1 cellular context compared by ENCODE assay signal in genomic region chr12:12548713-12549112, GRCh38.
TF ChIP-seq lines count a peak whose summit lies in the region.

No MANE protein-coding gene starts in this region.

TF ChIP-seq in GM23338, 12 proteins besides CTCF, POLR2A, EP300 and RAD21:
- TF ChIP-seq, protein P1, sequence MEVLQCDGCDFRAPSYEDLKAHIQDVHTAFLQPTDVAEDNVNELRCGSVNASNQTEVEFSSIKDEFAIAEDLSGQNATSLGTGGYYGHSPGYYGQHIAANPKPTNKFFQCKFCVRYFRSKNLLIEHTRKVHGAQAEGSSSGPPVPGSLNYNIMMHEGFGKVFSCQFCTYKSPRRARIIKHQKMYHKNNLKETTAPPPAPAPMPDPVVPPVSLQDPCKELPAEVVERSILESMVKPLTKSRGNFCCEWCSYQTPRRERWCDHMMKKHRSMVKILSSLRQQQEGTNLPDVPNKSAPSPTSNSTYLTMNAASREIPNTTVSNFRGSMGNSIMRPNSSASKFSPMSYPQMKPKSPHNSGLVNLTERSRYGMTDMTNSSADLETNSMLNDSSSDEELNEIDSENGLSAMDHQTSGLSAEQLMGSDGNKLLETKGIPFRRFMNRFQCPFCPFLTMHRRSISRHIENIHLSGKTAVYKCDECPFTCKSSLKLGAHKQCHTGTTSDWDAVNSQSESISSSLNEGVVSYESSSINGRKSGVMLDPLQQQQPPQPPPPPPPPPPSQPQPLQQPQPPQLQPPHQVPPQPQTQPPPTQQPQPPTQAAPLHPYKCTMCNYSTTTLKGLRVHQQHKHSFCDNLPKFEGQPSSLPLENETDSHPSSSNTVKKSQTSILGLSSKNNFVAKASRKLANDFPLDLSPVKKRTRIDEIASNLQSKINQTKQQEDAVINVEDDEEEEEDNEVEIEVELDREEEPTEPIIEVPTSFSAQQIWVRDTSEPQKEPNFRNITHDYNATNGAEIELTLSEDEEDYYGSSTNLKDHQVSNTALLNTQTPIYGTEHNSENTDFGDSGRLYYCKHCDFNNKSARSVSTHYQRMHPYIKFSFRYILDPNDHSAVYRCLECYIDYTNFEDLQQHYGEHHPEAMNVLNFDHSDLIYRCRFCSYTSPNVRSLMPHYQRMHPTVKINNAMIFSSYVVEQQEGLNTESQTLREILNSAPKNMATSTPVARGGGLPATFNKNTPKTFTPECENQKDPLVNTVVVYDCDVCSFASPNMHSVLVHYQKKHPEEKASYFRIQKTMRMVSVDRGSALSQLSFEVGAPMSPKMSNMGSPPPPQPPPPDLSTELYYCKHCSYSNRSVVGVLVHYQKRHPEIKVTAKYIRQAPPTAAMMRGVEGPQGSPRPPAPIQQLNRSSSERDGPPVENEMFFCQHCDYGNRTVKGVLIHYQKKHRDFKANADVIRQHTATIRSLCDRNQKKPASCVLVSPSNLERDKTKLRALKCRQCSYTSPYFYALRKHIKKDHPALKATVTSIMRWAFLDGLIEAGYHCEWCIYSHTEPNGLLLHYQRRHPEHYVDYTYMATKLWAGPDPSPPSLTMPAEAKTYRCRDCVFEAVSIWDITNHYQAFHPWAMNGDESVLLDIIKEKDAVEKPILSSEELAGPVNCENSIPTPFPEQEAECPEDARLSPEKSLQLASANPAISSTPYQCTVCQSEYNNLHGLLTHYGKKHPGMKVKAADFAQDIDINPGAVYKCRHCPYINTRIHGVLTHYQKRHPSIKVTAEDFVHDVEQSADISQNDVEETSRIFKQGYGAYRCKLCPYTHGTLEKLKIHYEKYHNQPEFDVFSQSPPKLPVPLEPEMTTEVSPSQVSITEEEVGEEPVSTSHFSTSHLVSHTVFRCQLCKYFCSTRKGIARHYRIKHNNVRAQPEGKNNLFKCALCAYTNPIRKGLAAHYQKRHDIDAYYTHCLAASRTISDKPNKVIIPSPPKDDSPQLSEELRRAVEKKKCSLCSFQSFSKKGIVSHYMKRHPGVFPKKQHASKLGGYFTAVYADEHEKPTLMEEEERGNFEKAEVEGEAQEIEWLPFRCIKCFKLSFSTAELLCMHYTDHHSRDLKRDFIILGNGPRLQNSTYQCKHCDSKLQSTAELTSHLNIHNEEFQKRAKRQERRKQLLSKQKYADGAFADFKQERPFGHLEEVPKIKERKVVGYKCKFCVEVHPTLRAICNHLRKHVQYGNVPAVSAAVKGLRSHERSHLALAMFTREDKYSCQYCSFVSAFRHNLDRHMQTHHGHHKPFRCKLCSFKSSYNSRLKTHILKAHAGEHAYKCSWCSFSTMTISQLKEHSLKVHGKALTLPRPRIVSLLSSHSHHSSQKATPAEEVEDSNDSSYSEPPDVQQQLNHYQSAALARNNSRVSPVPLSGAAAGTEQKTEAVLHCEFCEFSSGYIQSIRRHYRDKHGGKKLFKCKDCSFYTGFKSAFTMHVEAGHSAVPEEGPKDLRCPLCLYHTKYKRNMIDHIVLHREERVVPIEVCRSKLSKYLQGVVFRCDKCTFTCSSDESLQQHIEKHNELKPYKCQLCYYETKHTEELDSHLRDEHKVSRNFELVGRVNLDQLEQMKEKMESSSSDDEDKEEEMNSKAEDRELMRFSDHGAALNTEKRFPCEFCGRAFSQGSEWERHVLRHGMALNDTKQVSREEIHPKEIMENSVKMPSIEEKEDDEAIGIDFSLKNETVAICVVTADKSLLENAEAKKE (CRISPR knock-in tag; IDR thresholded peaks at IDR 0.05): no peak
- TF ChIP-seq CREB1 (CRISPR knock-in tag; IDR thresholded peaks at IDR 0.05; ENCODE audit: low read depth) (no peak), STAT1 (IDR thresholded peaks at IDR 0.05; ENCODE audit: unreplicated experiment) (no peak), POLR2AphosphoS5 (IDR thresholded peaks at IDR 0.05; ENCODE audit: low read depth) (no peak), ZNF114 (CRISPR knock-in tag; IDR thresholded peaks at IDR 0.05) (no peak), EZH2 (IDR thresholded peaks at IDR 0.05; ENCODE audit: low read depth, unreplicated experiment) (no peak)
- TF ChIP-seq, protein P2, sequence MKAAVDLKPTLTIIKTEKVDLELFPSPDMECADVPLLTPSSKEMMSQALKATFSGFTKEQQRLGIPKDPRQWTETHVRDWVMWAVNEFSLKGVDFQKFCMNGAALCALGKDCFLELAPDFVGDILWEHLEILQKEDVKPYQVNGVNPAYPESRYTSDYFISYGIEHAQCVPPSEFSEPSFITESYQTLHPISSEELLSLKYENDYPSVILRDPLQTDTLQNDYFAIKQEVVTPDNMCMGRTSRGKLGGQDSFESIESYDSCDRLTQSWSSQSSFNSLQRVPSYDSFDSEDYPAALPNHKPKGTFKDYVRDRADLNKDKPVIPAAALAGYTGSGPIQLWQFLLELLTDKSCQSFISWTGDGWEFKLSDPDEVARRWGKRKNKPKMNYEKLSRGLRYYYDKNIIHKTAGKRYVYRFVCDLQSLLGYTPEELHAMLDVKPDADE (IDR thresholded peaks at IDR 0.05): no peak
TF ChIP-seq in GM23338: peak in this region for 0.
